8 cellular contexts compared by ENCODE assay signal in the genomic region with DNA sequence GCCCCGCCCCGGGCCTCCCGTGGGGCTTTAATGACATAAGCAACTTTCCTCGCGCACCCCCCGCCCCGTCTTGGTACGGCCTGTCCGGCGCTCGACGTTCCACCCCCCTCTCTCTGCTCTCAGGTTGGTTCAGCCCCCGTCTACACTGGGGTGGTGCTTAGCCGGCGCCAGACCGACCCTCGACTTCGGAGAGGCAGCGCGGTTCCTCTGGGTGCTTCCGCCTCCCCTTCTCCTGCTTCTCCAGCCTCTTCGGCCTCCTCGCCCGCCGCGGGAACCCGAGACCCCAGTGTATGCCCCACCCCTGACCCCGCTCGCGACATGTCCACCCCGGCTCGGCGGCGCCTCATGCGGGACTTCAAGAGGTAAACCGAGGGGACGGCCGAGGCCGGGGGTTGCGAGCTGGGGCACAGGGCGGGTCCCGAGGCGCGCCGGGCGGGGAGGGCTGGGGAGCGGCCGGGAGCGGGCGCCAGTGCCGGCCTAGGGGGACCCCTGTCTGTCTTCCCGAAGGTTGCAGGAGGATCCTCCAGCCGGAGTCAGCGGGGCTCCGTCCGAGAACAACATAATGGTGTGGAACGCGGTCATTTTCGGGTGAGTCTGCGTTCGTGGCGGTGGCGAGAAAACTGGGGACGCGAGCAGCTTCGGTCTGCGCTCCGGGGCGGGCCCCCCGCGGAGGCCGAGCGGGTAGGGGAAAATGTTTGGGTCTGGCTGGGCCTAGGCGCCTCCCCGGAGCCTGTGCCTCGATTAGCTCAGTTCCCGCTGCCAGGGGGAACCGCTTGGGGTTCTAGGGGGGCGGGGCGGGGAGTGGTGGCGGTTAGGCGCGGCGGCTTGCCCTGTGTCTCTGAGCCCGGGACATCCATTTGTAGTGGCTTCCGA. TPM values are rescaled to one million over a fixed set of nuclear protein-coding genes. Genes with fewer than 3 reads are reported as not detected.
DNase-seq lines count a peak whose midpoint lies in the region; ATAC-seq, FAIRE-seq and TF ChIP-seq lines count a peak whose summit lies in the region.

A gene (plus strand): TSS at position 170 of the 873 bp plus-strand sequence. CDS start 149 bp downstream, at position 319.

- in situ Hi-C loops in HepG2 (cut with HindIII; ENCODE audit: extremely low pct_ligation_motif_present, low pct_unique_long_range_greater_than_20kb): no loop called here

- H3K4me3 Mint-ChIP-seq in CD4-positive, alpha-beta T cell: peak within 1 kb of the TSS; percentile 94

- peak; percentile 95 for TF ChIP-seq POLR2A in HepG2 (IDR thresholded peaks at IDR 0.05; ENCODE audit: insufficient read depth in 1 of 2, low read depth in 2 of 2, low read length in 2 of 2)

- H4K20me1 ChIP-seq in HepG2 (ENCODE audit: insufficient read depth, low read length): no peaks in the 10 kb centered on the region

- peaks cover 7% of the 10 kb centered on the region for H3K36me3 Mint-ChIP-seq in CD4-positive, alpha-beta T cell (ENCODE audit: low read depth)

- H3K9me3 Mint-ChIP-seq in CD4-positive, alpha-beta T cell: no peaks in the 10 kb centered on the region

- FAIRE-seq in HepG2 (lab: Jason Lieb, UNC): peak; percentile 39

- no peaks in the 10 kb centered on the region for H3K27me3 Mint-ChIP-seq in CD4-positive, alpha-beta T cell

- 3% methylated on average over 8 of the region's 86 CpGs for WGBS in HepG2 (ENCODE audit: low lambda C conversion rate)

- H3K9me3 ChIP-seq in CD4-positive, alpha-beta T cell (ENCODE audit: control insufficient read depth, low read length): no peaks in the 10 kb centered on the region
- H3K9me3 ChIP-seq in HepG2 (ENCODE audit: low read length): no peaks in the 10 kb centered on the region

- no peak within 1 kb of the TSS for H2AFZ ChIP-seq in HepG2 (ENCODE audit: low read length)

- CTCF ChIA-PET in CD4-positive, alpha-beta T cell (lab: Charles Lee): interaction anchor here (1.0 to 1.9 kb wide), 2 partner anchors 10 to 106 kb away, joined by 3 to 6 read pairs; a partner anchor contains a TSS
- CTCF ChIA-PET in HepG2 (lab: Yijun Ruan, JAX; ENCODE audit: low intra/inter-chr PET ratio, low total read pairs): no interaction called here

- peaks cover 7% of the 10 kb centered on the region for H3K79me2 ChIP-seq in HepG2 (ENCODE audit: insufficient read depth, low read length)

- intact Hi-C loops in CD4-positive, alpha-beta T cell (cut with DNase I, micrococcal nuclease): loop anchor here (1.0 to 10.0 kb wide), 4 partner anchors 9 to 300 kb away; a partner anchor contains a TSS
- intact Hi-C loops in HepG2 (cut with micrococcal nuclease; ENCODE audit: unreplicated experiment): no loop called here

- peak within 1 kb of the TSS; percentile 65 for H3K27ac ChIP-seq in CD4-positive, alpha-beta T cell (ENCODE audit: low read depth, low read length)
- H3K27ac ChIP-seq in HepG2 (ENCODE audit: extremely low read length, insufficient read depth, low read length): peak within 1 kb of the TSS; percentile 79

- POLR2A ChIA-PET in CD4-positive, alpha-beta T cell (lab: Charles Lee): interaction anchor here (0.6 to 2.6 kb wide), 17 partner anchors 9 to 913 kb away, joined by 3 to 27 read pairs (median 6); a partner anchor contains a TSS
- POLR2A ChIA-PET in HepG2 (lab: Yijun Ruan, JAX): interaction anchor here (0.6 to 2.6 kb wide), 16 partner anchors 9 to 330 kb away, joined by 3 to 13 read pairs (median 4); a partner anchor contains a TSS

- TF ChIP-seq CTCF in CD4-positive, alpha-beta T cell (IDR thresholded peaks at IDR 0.05): no peak
- 0 out of 2 replicates have a peak, but pooled peaks have one; percentile 26 for TF ChIP-seq CTCF in HepG2 (CRISPR knock-in tag; IDR thresholded peaks at IDR 0.05)

- H3K36me3 ChIP-seq in HepG2 (replicated peaks in 1 of 2; ENCODE audit: control insufficient read depth in 1 of 2, insufficient read depth in 2 of 2, low read length in 2 of 2): no peaks in the 10 kb centered on the region

- H3K9ac ChIP-seq in HepG2 (ENCODE audit: insufficient read depth, low read depth, low read length): peak within 1 kb of the TSS; percentile 75

- peak; percentile 90 for ATAC-seq in CD4-positive, alpha-beta T cell (ENCODE audit: poor library complexity)
- ATAC-seq in GM19438 (IDR thresholded peaks at IDR 0.05; ENCODE audit: low read depth, unreplicated experiment): peak; percentile 77
- ATAC-seq in HG03571 (IDR thresholded peaks at IDR 0.05; ENCODE audit: unreplicated experiment): peak; percentile 84
- peak; percentile 92 for ATAC-seq in HepG2

- no peak for TF ChIP-seq EP300 in HepG2 (IDR thresholded peaks at IDR 0.05; ENCODE audit: low read depth in 2 of 2, low read length in 2 of 2)
- no peak for TF ChIP-seq EP300 in HepG2 (CRISPR knock-in tag; IDR thresholded peaks at IDR 0.05; ENCODE audit: borderline replicate concordance)

- H3K4me3 ChIP-seq in HepG2 (replicated peaks in 1 of 3; ENCODE audit: insufficient read depth in 1 of 3, low read depth in 2 of 3, low read length in 3 of 3): peak within 1 kb of the TSS; percentile 78 to 85 (median 79)

- no peak for TF ChIP-seq RAD21 in HepG2 (CRISPR knock-in tag; IDR thresholded peaks at IDR 0.05)

- H3K4me1 Mint-ChIP-seq in CD4-positive, alpha-beta T cell (ENCODE audit: low read depth): peaks cover 28% of the 10 kb centered on the region

- H3K4me2 ChIP-seq in HepG2 (ENCODE audit: low read depth, low read length): peak within 1 kb of the TSS; percentile 77

- H3K4me1 ChIP-seq in HepG2 (ENCODE audit: insufficient read depth, low read length): peaks cover 30% of the 10 kb centered on the region; the same call in 1 of the 2 replicates

- peak; percentile 81 to 88 (median 86) for DNase-seq in CD4-positive, alpha-beta T cell
- DNase-seq in NCI-H774 (lab: John Stamatoyannopoulos, UW) (peak; percentile 89), dermis blood vessel endothelial cell (peak; percentile 93), HepG2 (ENCODE audit: low spot score) (peak; percentile 69)
- peak; percentile 86 for DNase-seq in activated CD4-positive, alpha-beta T cell treated with anti-CD3 and anti-CD28 coated beads, Interleukin-2, amount 50 U/mL, for 4 hours
- DNase-seq in stimulated activated CD4-positive, alpha-beta T cell treated with anti-CD3 and anti-CD28 coated beads, Interleukin-4, amount 100 ng/mL, for 1 hour: peak; percentile 88

- no peaks in the 10 kb centered on the region for H3K27me3 ChIP-seq in CD4-positive, alpha-beta T cell (ENCODE audit: control insufficient read depth, insufficient read depth, low read length)
- no peaks in the 10 kb centered on the region for H3K27me3 ChIP-seq in HepG2 (ENCODE audit: control insufficient read depth in 1 of 2, insufficient read depth in 2 of 2, low read length in 2 of 2)

- no TSS peak for BruUV-seq in HepG2 (replicated peaks; lab: Mats Ljungman, UMichigan)

- peak within 1 kb of the TSS; percentile 97 for H3K27ac Mint-ChIP-seq in CD4-positive, alpha-beta T cell

TF ChIP-seq in HepG2, 621 proteins besides CTCF, POLR2A, EP300 and RAD21 (continues in another document):
- TF ChIP-seq KLF6 (CRISPR knock-in tag; IDR thresholded peaks at IDR 0.05): peak; percentile 35; the same call in 1 of the 2 replicates
- TF ChIP-seq, protein P1, sequence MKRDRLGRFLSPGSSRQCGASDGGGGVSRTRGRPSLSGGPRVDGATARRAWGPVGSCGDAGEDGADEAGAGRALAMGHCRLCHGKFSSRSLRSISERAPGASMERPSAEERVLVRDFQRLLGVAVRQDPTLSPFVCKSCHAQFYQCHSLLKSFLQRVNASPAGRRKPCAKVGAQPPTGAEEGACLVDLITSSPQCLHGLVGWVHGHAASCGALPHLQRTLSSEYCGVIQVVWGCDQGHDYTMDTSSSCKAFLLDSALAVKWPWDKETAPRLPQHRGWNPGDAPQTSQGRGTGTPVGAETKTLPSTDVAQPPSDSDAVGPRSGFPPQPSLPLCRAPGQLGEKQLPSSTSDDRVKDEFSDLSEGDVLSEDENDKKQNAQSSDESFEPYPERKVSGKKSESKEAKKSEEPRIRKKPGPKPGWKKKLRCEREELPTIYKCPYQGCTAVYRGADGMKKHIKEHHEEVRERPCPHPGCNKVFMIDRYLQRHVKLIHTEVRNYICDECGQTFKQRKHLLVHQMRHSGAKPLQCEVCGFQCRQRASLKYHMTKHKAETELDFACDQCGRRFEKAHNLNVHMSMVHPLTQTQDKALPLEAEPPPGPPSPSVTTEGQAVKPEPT (CRISPR knock-in tag; IDR thresholded peaks at IDR 0.05; ENCODE audit: low read depth): no peak
- peak in 1 of 2 experiments; percentile 47; a peak in 2 of 4 replicates for TF ChIP-seq KLF16 (CRISPR knock-in tag; IDR thresholded peaks at IDR 0.05)
- peak; percentile 35; the same call in 1 of the 2 replicates for TF ChIP-seq EED (CRISPR knock-in tag; IDR thresholded peaks at IDR 0.05)
- no peak for TF ChIP-seq ZIK1 (CRISPR knock-in tag; IDR thresholded peaks at IDR 0.05; ENCODE audit: borderline replicate concordance, low read depth)

RNA-seq across cellular contexts. Expression of the gene that starts here (rescaled TPM):
- 100 to 1,000 TPM in 1 of 2 experiments, 10 to 100 TPM in 1; 88.8 to 101 TPM for total RNA-seq in CD4-positive, alpha-beta T cell
- total RNA-seq in dermis blood vessel endothelial cell (22.6 and 33.6 TPM in 2 replicates), HepG2 (2016; rRNA removed; fragmentation: Illumina TruSeq; extraction: Trizol) (17.0 and 22.0 TPM in 2 replicates)
- 4.3 and 5.1 TPM in 2 replicates for total RNA-seq in HepG2 (2016; cell fraction: cytosol; rRNA removed; fragmentation: Illumina TruSeq; extraction: Trizol; ENCODE audit: low read depth)
- total RNA-seq in HepG2 (2016; cell fraction: insoluble cytoplasmic fraction; rRNA removed; fragmentation: Illumina TruSeq; extraction: Trizol): 21.6 and 22.4 TPM in 2 replicates
- total RNA-seq in HepG2 (2016; cell fraction: membrane; rRNA removed; fragmentation: Illumina TruSeq; extraction: Trizol): 15.3 and 15.9 TPM in 2 replicates
- 24.1 and 26.3 TPM in 2 replicates for total RNA-seq in HepG2 (2016; cell fraction: nucleus; rRNA removed; fragmentation: Illumina TruSeq; extraction: Trizol)
- 24.8 and 30.5 TPM in 2 replicates for polyA plus RNA-seq in HepG2 (2011; rRNA removed)
- polyA plus RNA-seq in HepG2 (2011; cell fraction: cytosol; rRNA removed): 15.2 and 16.7 TPM in 2 replicates
- polyA plus RNA-seq in HepG2 (2011; cell fraction: nucleus; rRNA removed): 24.2 and 31.0 TPM in 2 replicates
- 23.5 and 26.3 TPM in 2 replicates for polyA plus RNA-seq in HepG2 (2012)
- 6.0 and 9.4 TPM in 2 replicates for polyA plus RNA-seq in HepG2 (2016; cell fraction: cytosol; fragmentation: Illumina TruSeq; extraction: Trizol; ENCODE audit: low read depth)
- polyA plus RNA-seq in HepG2 (2016; cell fraction: insoluble cytoplasmic fraction; fragmentation: Illumina TruSeq; extraction: Trizol; ENCODE audit: low read depth): 43.0 and 43.9 TPM in 2 replicates
- polyA plus RNA-seq in HepG2 (2016; cell fraction: membrane; fragmentation: Illumina TruSeq; extraction: Trizol; ENCODE audit: low read depth): 13.2 and 16.4 TPM in 2 replicates
- polyA plus RNA-seq in HepG2 (2016; cell fraction: nucleus; fragmentation: Illumina TruSeq; extraction: Trizol; ENCODE audit: insufficient read depth, low read depth): 51.7 and 52.4 TPM in 2 replicates
- 5.4 and 23.0 TPM in 2 replicates for polyA minus RNA-seq in HepG2 (2011; rRNA and poly(A)+ RNA removed; ENCODE audit: low replicate concordance)
- polyA minus RNA-seq in HepG2 (2011; cell fraction: cytosol; rRNA and poly(A)+ RNA removed): 14.6 and 15.2 TPM in 2 replicates
- polyA minus RNA-seq in HepG2 (2011; cell fraction: nucleus; rRNA and poly(A)+ RNA removed): 29.0 and 32.7 TPM in 2 replicates

Comparison
In these comparisons a context has a peak if more than half of its experiments do, and no peak if none do; other contexts are left out.
1. Peak in every context shown above with its lines: DNase-seq, ATAC-seq, H3K4me3 ChIP-seq and H3K27ac ChIP-seq.